ENCODE assay signal across 11 cellular contexts in genomic region chr5:72954389-72954788, GRCh38. TPM values are rescaled to one million over a fixed set of nuclear protein-coding genes. Genes with fewer than 3 reads are reported as not detected.
DNase-seq lines count a peak whose midpoint lies in the region; ATAC-seq and TF ChIP-seq lines count a peak whose summit lies in the region.
"Had no signal": no experiment of that assay in that cellular context is flagged by ENCODE, and none has a peak within 500 bp of the region (broad histone marks: within the 10 kb centered on the region; RNA-seq: fewer than 3 reads in every experiment).

No MANE protein-coding gene starts in this region.

- no peaks in the 10 kb centered on the region; the same call in 2 of the 3 replicates for H3K36me3 Mint-ChIP-seq in GM23338 (ENCODE audit: low read depth)

- intact Hi-C loops in psoas muscle (cut with DNase I) = no loop called here

- H3K27ac ChIP-seq in GM23338 (ENCODE audit: low read depth) (no peak overlapping the region), RWPE2 (ENCODE audit: poor library complexity, severe bottlenecking) (peak overlapping the region; percentile 89), gastroesophageal sphincter (peak overlapping the region in 3 of 4 donors; percentile 96 to 99 (median 98)), psoas muscle (peak overlapping the region; percentile 96)

- H3K79me2 ChIP-seq in GM23338 (replicated peaks; ENCODE audit: insufficient read depth) = peaks cover 20% of the 10 kb centered on the region

- H3K4me3 Mint-ChIP-seq in GM23338 = peak overlapping the region; percentile 29

- peaks cover 18% of the 10 kb centered on the region for H3K4me1 ChIP-seq in GM23338 (ENCODE audit: insufficient read depth)
- H3K4me1 ChIP-seq in RWPE2 (ENCODE audit: insufficient read depth, poor library complexity, severe bottlenecking) = peaks cover 57% of the 10 kb centered on the region
- peaks cover 0 to 40% (median 10%) of the 10 kb centered on the region in 3 donors for H3K4me1 ChIP-seq in gastroesophageal sphincter
- peaks cover 29% of the 10 kb centered on the region for H3K4me1 ChIP-seq in psoas muscle

- H3K9me2 ChIP-seq in GM23338 (ENCODE audit: insufficient read depth) = no peaks in the 10 kb centered on the region; the same call in 1 of the 2 replicates

- TF ChIP-seq CTCF in GM23338 (conservative IDR thresholded peaks at IDR 0.05; ENCODE audit: low read depth in 2 of 2) = no peak
- no peak for TF ChIP-seq CTCF in RWPE2 (IDR thresholded peaks at IDR 0.05; ENCODE audit: poor library complexity, severe bottlenecking)
- no peak for TF ChIP-seq CTCF in gastroesophageal sphincter (IDR thresholded peaks at IDR 0.05)
- TF ChIP-seq CTCF in psoas muscle (IDR thresholded peaks at IDR 0.05) = no peak

- no peak for ATAC-seq in GM23338
- ATAC-seq in RWPE2 (ENCODE audit: low read depth) = no peak
- ATAC-seq in gastroesophageal sphincter = no peak
- ATAC-seq in psoas muscle = no peak
- no peak for ATAC-seq in GM21381 (IDR thresholded peaks at IDR 0.05; ENCODE audit: unreplicated experiment)

- H3K4me3 ChIP-seq in GM23338 (peak overlapping the region; percentile 70; the same call in 1 of the 2 replicates), RWPE2 (ENCODE audit: severe bottlenecking) (no peak overlapping the region), gastroesophageal sphincter (no peak overlapping the region), psoas muscle (peak overlapping the region; percentile 86)

- no peaks in the 10 kb centered on the region for H4K20me1 ChIP-seq in GM23338 (replicated peaks; ENCODE audit: insufficient read depth)

- H3K27me3 Mint-ChIP-seq in GM23338 (ENCODE audit: insufficient read depth, low read depth, poor library complexity) = peaks cover 6% of the 10 kb centered on the region

- TF ChIP-seq POLR2A in gastroesophageal sphincter (IDR thresholded peaks at IDR 0.05) = no peak

- WGBS in gastroesophageal sphincter (ENCODE audit: low coverage in 1 of 2), 2 donors = 85 to 86% methylated on average over 3 to 4 of the region's 7 CpGs
- 78 to 82% (median 81%) methylated on average over 7 of the region's 7 CpGs for WGBS in psoas muscle, 3 donors

- peak overlapping the region; percentile 83 for H3K4me2 ChIP-seq in GM23338

- H3K27me3 ChIP-seq in GM23338 (ENCODE audit: insufficient read depth) = peaks cover 8% of the 10 kb centered on the region; the same call in 1 of the 2 replicates
- H3K27me3 ChIP-seq in RWPE2 (ENCODE audit: insufficient read depth, poor library complexity, severe bottlenecking) = no peaks in the 10 kb centered on the region
- no peaks in the 10 kb centered on the region for H3K27me3 ChIP-seq in gastroesophageal sphincter
- H3K27me3 ChIP-seq in psoas muscle (ENCODE audit: insufficient read depth in 3 of 3, low read length in 2 of 3) = no peaks in the 10 kb centered on the region

- H3K9me3 ChIP-seq in RWPE2 (ENCODE audit: severe bottlenecking) (no peaks in the 10 kb centered on the region), gastroesophageal sphincter (no peaks in the 10 kb centered on the region), psoas muscle (no peaks in the 10 kb centered on the region)

- H3K9me3 Mint-ChIP-seq in GM23338 = no peaks in the 10 kb centered on the region
- H3K9me3 Mint-ChIP-seq: activated B cell treated with CpG ODN at 0.5 μM for 24 hours; activated naive CD8-positive, alpha-beta T cell treated with anti-CD3 and anti-CD28 coated beads, Interleukin-2, amount 10 ng/mL, durations not matched to agents 7 days and 5 days had no signal

- no peak overlapping the region for H3K27ac Mint-ChIP-seq in GM23338

- peaks cover 18% of the 10 kb centered on the region for H3K4me1 Mint-ChIP-seq in GM23338

- no peak overlapping the region for H2AFZ ChIP-seq in GM23338

- H3F3A ChIP-seq in GM23338 (replicated peaks; ENCODE audit: low read depth) = no peaks in the 10 kb centered on the region

- H3K36me3 ChIP-seq in GM23338 (ENCODE audit: insufficient read depth) (no peaks in the 10 kb centered on the region), RWPE2 (ENCODE audit: low read depth) (no peaks in the 10 kb centered on the region), gastroesophageal sphincter (no peaks in the 10 kb centered on the region), psoas muscle (ENCODE audit: insufficient read depth in 1 of 2, low read depth in 1 of 2) (no peaks in the 10 kb centered on the region)

- no peak for DNase-seq in GM23338 (ENCODE audit: low spot score)
- no peak for DNase-seq in RWPE2 (ENCODE audit: low spot score)
- no peak for DNase-seq in psoas muscle
- DNase-seq in NCI-H2196 (lab: John Stamatoyannopoulos, UW; ENCODE audit: unreplicated experiment) = no peak
- DNase-seq in NCI-H345 treated with DMSO at 0.1 percent for 48 hours (lab: John Stamatoyannopoulos, UW; ENCODE audit: unreplicated experiment) = no peak
- no peak for DNase-seq in germinal center (ENCODE audit: low spot score)
- DNase-seq: activated B cell treated with CpG ODN at 0.5 μM for 24 hours; activated naive CD8-positive, alpha-beta T cell treated with anti-CD3 and anti-CD28 coated beads, Interleukin-2, amount 10 ng/mL, durations not matched to agents 7 days and 5 days; stimulated activated CD4-positive, alpha-beta T cell treated with anti-CD3 and anti-CD28 coated beads, Interleukin-12 subunit alpha, Interleukin-12 subunit beta, amount 100 ng/mL, for 4 hours had no signal

- TF ChIP-seq EP300 in gastroesophageal sphincter (IDR thresholded peaks at IDR 0.05) = no peak

TF ChIP-seq in GM23338, 12 proteins besides CTCF, POLR2A, EP300 and RAD21 (continues in another document):
- no peak for TF ChIP-seq NANOG (IDR thresholded peaks at IDR 0.05; ENCODE audit: borderline replicate concordance)
- TF ChIP-seq REST (IDR thresholded peaks at IDR 0.05; ENCODE audit: unreplicated experiment) = no peak
- TF ChIP-seq CREB1 (CRISPR knock-in tag; IDR thresholded peaks at IDR 0.05; ENCODE audit: low read depth) = no peak
- no peak for TF ChIP-seq ZNF114 (CRISPR knock-in tag; IDR thresholded peaks at IDR 0.05)
- TF ChIP-seq EZH2phosphoT487 (IDR thresholded peaks at IDR 0.05; ENCODE audit: unreplicated experiment) = no peak

RNA-seq across cellular contexts. Expression of gene FCHO2, which starts 1.5 kb away (rescaled TPM):
- total RNA-seq in GM23338 (2014; rRNA removed; shearing (Covaris generic)) = 8.4 and 10.9 TPM in 2 replicates
- polyA plus RNA-seq in GM23338 (2016; fragmentation: Nextera tagmentation; extraction: Ambion mirVana) = 6.4 and 10.1 TPM in 2 replicates
- total RNA-seq in gastroesophageal sphincter = 10 to 100 TPM; 27.3 to 36.3 (median 30.1) TPM
- total RNA-seq in psoas muscle = 10 to 100 TPM; 16.6 to 19.9 (median 18.0) TPM
- polyA plus RNA-seq in psoas muscle = 1 to 10 TPM; 4.0 to 6.1 (median 5.4) TPM

Comparison
In these comparisons a context has a peak if more than half of its experiments do, and no peak if none do; other contexts are left out.
1. H3K4me3 ChIP-seq: peak in GM23338 (single experiment) and psoas muscle (single experiment); none in RWPE2 (single experiment) and gastroesophageal sphincter (0 of 2).